8 cellular contexts compared by ENCODE assay signal in the genomic region with DNA sequence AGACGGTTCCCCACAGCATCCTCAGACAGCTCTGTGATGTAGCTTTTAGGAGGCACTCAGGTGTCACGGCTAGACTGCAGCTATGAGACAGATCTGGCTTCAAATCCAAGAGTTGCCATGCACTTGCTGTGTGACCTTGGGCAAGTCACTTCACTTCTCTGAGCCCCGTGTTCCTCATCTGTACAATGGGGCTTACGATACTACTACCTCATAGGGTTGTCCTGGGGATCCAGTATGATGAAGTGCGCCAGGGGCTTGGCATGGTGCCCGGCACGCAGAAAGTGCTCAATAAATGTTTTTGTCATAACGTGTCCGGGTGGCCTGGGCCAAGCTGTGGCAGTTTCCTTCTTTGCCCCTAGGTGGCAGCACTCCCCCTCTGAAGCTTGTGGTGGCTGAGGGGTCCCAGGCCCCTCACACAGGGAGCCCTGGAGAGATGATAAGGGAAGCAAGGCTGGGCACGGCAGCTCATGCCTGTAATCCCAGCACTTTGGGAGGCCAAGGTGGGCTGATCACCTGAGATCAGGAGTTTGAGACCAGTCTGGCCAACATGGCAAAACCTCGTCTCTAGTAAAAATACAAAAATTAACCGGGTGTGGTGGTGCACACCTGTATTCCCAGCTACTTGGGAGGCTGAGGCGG. TPM values are rescaled to one million over a fixed set of nuclear protein-coding genes. Genes with fewer than 3 reads are reported as not detected.
DNase-seq lines count a peak whose midpoint lies in the region; ATAC-seq and TF ChIP-seq lines count a peak whose summit lies in the region.

No MANE protein-coding gene starts in this region.

- peaks cover 5% of the 10 kb centered on the region for H3K36me3 Mint-ChIP-seq in activated CD8-positive, alpha-beta T cell treated with anti-CD3 and anti-CD28 coated beads for 36 hours (ENCODE audit: low read depth)
- peaks cover 5% of the 10 kb centered on the region for H3K36me3 Mint-ChIP-seq in endothelial cell (ENCODE audit: low read depth, unreplicated experiment)
- H3K36me3 Mint-ChIP-seq in natural killer cell treated with Interleukin-12 subunit alpha and Interleukin-12 subunit beta and Interleukin-15 and Interleukin-18, amount 100 ng/mL, for 72 hours = no peaks in the 10 kb centered on the region

- H3K4me3 Mint-ChIP-seq in activated CD8-positive, alpha-beta T cell treated with anti-CD3 and anti-CD28 coated beads for 36 hours = no peak overlapping the region
- no peak overlapping the region for H3K4me3 Mint-ChIP-seq in endothelial cell (ENCODE audit: unreplicated experiment)
- no peak overlapping the region for H3K4me3 Mint-ChIP-seq in natural killer cell treated with Interleukin-12 subunit alpha and Interleukin-12 subunit beta and Interleukin-15 and Interleukin-18, amount 100 ng/mL, for 72 hours

- CTCF ChIA-PET in activated CD8-positive, alpha-beta T cell treated with anti-CD3 and anti-CD28 coated beads for 36 hours (lab: Charles Lee) = interaction anchor here (0.8 to 2.6 kb wide), 22 partner anchors 9 to 278 kb away, joined by 3 to 20 read pairs (median 3); a partner anchor contains a TSS

- H3K4me3 ChIP-seq in upper lobe of right lung = no peak overlapping the region

- POLR2A ChIA-PET in activated CD8-positive, alpha-beta T cell treated with anti-CD3 and anti-CD28 coated beads for 36 hours (lab: Charles Lee) = interaction anchor here (0.9 to 1.0 kb wide), 2 partner anchors 18 to 20 kb away, joined by 3 read pairs; no protein-coding TSS in a partner anchor

- ATAC-seq in activated CD8-positive, alpha-beta T cell treated with anti-CD3 and anti-CD28 coated beads for 36 hours = peak; percentile 86
- peak; percentile 57 to 59 for ATAC-seq in natural killer cell treated with Interleukin-12 subunit alpha and Interleukin-12 subunit beta and Interleukin-15 and Interleukin-18, amount 100 ng/mL, for 72 hours
- ATAC-seq in upper lobe of right lung = peak; percentile 43
- no peak for ATAC-seq in HG02623 (IDR thresholded peaks at IDR 0.05; ENCODE audit: unreplicated experiment)
- no peak for ATAC-seq in HG03571 (IDR thresholded peaks at IDR 0.05; ENCODE audit: unreplicated experiment)

- H3K4me1 Mint-ChIP-seq in activated CD8-positive, alpha-beta T cell treated with anti-CD3 and anti-CD28 coated beads for 36 hours (ENCODE audit: low read depth) = peaks cover 6% of the 10 kb centered on the region
- peaks cover 38% of the 10 kb centered on the region for H3K4me1 Mint-ChIP-seq in endothelial cell (ENCODE audit: unreplicated experiment)
- H3K4me1 Mint-ChIP-seq in natural killer cell treated with Interleukin-12 subunit alpha and Interleukin-12 subunit beta and Interleukin-15 and Interleukin-18, amount 100 ng/mL, for 72 hours (ENCODE audit: low read depth in 2 of 2) = peaks cover 4 to 15% of the 10 kb centered on the region in 2 donors

- TF ChIP-seq CTCF in activated CD8-positive, alpha-beta T cell treated with anti-CD3 and anti-CD28 coated beads for 36 hours (IDR thresholded peaks at IDR 0.05) = peak; percentile 88
- peak; percentile 91 for TF ChIP-seq CTCF in endothelial cell (IDR thresholded peaks at IDR 0.05; ENCODE audit: unreplicated experiment)
- peak; percentile 84 for TF ChIP-seq CTCF in upper lobe of right lung (IDR thresholded peaks at IDR 0.05)

- H3K27ac Mint-ChIP-seq in activated CD8-positive, alpha-beta T cell treated with anti-CD3 and anti-CD28 coated beads for 36 hours = no peak overlapping the region
- no peak overlapping the region for H3K27ac Mint-ChIP-seq in endothelial cell (ENCODE audit: unreplicated experiment)
- no peak overlapping the region for H3K27ac Mint-ChIP-seq in natural killer cell treated with Interleukin-12 subunit alpha and Interleukin-12 subunit beta and Interleukin-15 and Interleukin-18, amount 100 ng/mL, for 72 hours

- no peaks in the 10 kb centered on the region for H3K27me3 ChIP-seq in upper lobe of right lung

- H3K9me3 Mint-ChIP-seq in activated CD8-positive, alpha-beta T cell treated with anti-CD3 and anti-CD28 coated beads for 36 hours = no peaks in the 10 kb centered on the region
- no peaks in the 10 kb centered on the region for H3K9me3 Mint-ChIP-seq in endothelial cell (ENCODE audit: unreplicated experiment)
- H3K9me3 Mint-ChIP-seq in natural killer cell treated with Interleukin-12 subunit alpha and Interleukin-12 subunit beta and Interleukin-15 and Interleukin-18, amount 100 ng/mL, for 72 hours = no peaks in the 10 kb centered on the region

- intact Hi-C loops in activated CD8-positive, alpha-beta T cell treated with anti-CD3 and anti-CD28 coated beads for 36 hours (cut with micrococcal nuclease) = no loop called here
- intact Hi-C loops in upper lobe of right lung (cut with DNase I) = no loop called here

- DNase-seq in COLO668 (lab: John Stamatoyannopoulos, UW; ENCODE audit: unreplicated experiment) (peak; percentile 32), LHCN-M2 (ENCODE audit: low read depth) (peak; percentile 20), endothelial cell (ENCODE audit: low spot score) (peak; percentile 67), upper lobe of right lung (peak; percentile 73)
- DNase-seq in activated CD8-positive, alpha-beta T cell treated with anti-CD3 and anti-CD28 coated beads for 36 hours = peak; percentile 60
- DNase-seq in natural killer cell treated with Interleukin-12 subunit alpha and Interleukin-12 subunit beta and Interleukin-15 and Interleukin-18, amount 100 ng/mL, for 72 hours (ENCODE audit: low spot score) = no peak

- peaks cover 19% of the 10 kb centered on the region for H3K4me1 ChIP-seq in upper lobe of right lung

- no peaks in the 10 kb centered on the region for H3K27me3 Mint-ChIP-seq in activated CD8-positive, alpha-beta T cell treated with anti-CD3 and anti-CD28 coated beads for 36 hours
- H3K27me3 Mint-ChIP-seq in endothelial cell (ENCODE audit: unreplicated experiment) = no peaks in the 10 kb centered on the region
- no peaks in the 10 kb centered on the region for H3K27me3 Mint-ChIP-seq in natural killer cell treated with Interleukin-12 subunit alpha and Interleukin-12 subunit beta and Interleukin-15 and Interleukin-18, amount 100 ng/mL, for 72 hours

- H3K9me3 ChIP-seq in upper lobe of right lung = no peaks in the 10 kb centered on the region

- H3K36me3 ChIP-seq in upper lobe of right lung = no peaks in the 10 kb centered on the region

- H3K27ac ChIP-seq in upper lobe of right lung = no peak overlapping the region

RNA-seq across cellular contexts. Expression of a gene that starts 19.1 kb away (rescaled TPM):
- total RNA-seq in LHCN-M2 (2014; rRNA removed) = 41.9 and 52.2 TPM in 2 replicates
- 104 TPM for polyA plus RNA-seq in LHCN-M2 (2012)
- 10 to 100 TPM; 82.0 to 82.9 TPM for total RNA-seq in activated CD8-positive, alpha-beta T cell treated with anti-CD3 and anti-CD28 coated beads for 36 hours
- total RNA-seq in endothelial cell (ENCODE audit: unreplicated experiment) = 117 TPM
- 10 to 100 TPM; 62.3 to 84.5 TPM for total RNA-seq in natural killer cell treated with Interleukin-12 subunit alpha and Interleukin-12 subunit beta and Interleukin-15 and Interleukin-18, amount 100 ng/mL, for 72 hours
- 86.6 TPM for total RNA-seq in upper lobe of right lung

Comparison
In these comparisons a context has a peak if more than half of its experiments do, and no peak if none do; other contexts are left out.
1. ATAC-seq: peak in activated CD8-positive, alpha-beta T cell treated with anti-CD3 and anti-CD28 coated beads for 36 hours (single experiment), natural killer cell treated with Interleukin-12 subunit alpha and Interleukin-12 subunit beta and Interleukin-15 and Interleukin-18, amount 100 ng/mL, for 72 hours (2 of 2) and upper lobe of right lung (single experiment); none in HG02623 (single experiment) and HG03571 (single experiment).
2. Peak in every context shown above with its lines, with median percentiles within 50 percentile points of each other: CTCF ChIP-seq.